Comparison of ENCODE assay signal across 33 cellular contexts in the genomic region with DNA sequence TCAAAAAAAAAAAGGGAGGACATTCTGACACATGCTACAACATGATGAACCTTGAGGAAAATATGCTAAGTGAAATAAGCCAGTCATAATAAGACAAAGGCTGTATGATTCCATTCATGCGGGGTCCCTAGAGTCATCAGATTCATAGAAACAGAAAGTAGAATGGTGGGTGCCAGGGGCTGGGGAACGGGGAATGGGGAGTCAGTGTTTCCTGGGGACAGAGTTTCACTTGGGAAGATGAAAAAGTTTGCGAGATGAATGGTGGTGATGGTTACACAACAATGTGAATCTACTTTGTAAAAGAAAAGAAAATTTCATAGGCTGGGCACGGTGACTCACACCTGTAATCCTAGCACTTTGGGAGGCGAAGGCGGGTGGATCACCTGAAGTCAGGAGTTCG. TPM values are rescaled to one million over a fixed set of nuclear protein-coding genes. Genes with fewer than 3 reads are reported as not detected.
DNase-seq lines count a peak whose midpoint lies in the region; ATAC-seq and TF ChIP-seq lines count a peak whose summit lies in the region.
"Had no signal": no experiment of that assay in that cellular context is flagged by ENCODE, and none has a peak within 500 bp of the region (broad histone marks: within the 10 kb centered on the region; RNA-seq: fewer than 3 reads in every experiment).

No MANE protein-coding gene starts in this region.

- TF ChIP-seq CTCF in left lung (IDR thresholded peaks at IDR 0.05) = no peak

- no peaks in the 10 kb centered on the region for H3K9me3 Mint-ChIP-seq in activated T-cell treated with anti-CD3 and anti-CD28 coated beads, Interleukin-2, amount 50 U/mL, for 4 hours
- H3K9me3 Mint-ChIP-seq in activated T-cell treated with anti-CD3 and anti-CD28 coated beads, Interleukin-2, amount 50 U/mL, for 24 hours = no peaks in the 10 kb centered on the region
- no peaks in the 10 kb centered on the region for H3K9me3 Mint-ChIP-seq in activated naive CD4-positive, alpha-beta T cell treated with anti-CD3 and anti-CD28 coated beads, Interleukin-2, amount 50 U/mL, for 24 hours
- H3K9me3 Mint-ChIP-seq in stimulated activated naive CD8-positive, alpha-beta T cell treated with anti-CD3 and anti-CD28 coated beads, Interleukin-15, amount 100 ng/mL, for 72 hours = no peaks in the 10 kb centered on the region
- H3K9me3 Mint-ChIP-seq: neural crest cell had no signal

- peaks cover 16 to 62% of the 10 kb centered on the region in 2 experiments for H3K27me3 ChIP-seq in mesenchymal stem cell (ENCODE audit: control insufficient read depth in 1 of 2, insufficient read depth in 1 of 2, low read length in 2 of 2)
- H3K27me3 ChIP-seq in left lung = no peaks in the 10 kb centered on the region
- H3K27me3 ChIP-seq: BLaER1, pancreas had no signal

- H3K4me1 ChIP-seq in mesenchymal stem cell (ENCODE audit: control insufficient read depth, insufficient read depth, low read depth, low read length) (no peaks in the 10 kb centered on the region), left lung (peaks cover 0 to 19% of the 10 kb centered on the region in 2 donors)
- H3K4me1 ChIP-seq: pancreas had no signal

- peaks cover 8% of the 10 kb centered on the region for H3K27me3 Mint-ChIP-seq in activated T-cell treated with anti-CD3 and anti-CD28 coated beads, Interleukin-2, amount 50 U/mL, for 4 hours (ENCODE audit: low read depth)
- H3K27me3 Mint-ChIP-seq in activated T-cell treated with anti-CD3 and anti-CD28 coated beads, Interleukin-2, amount 50 U/mL, for 24 hours = peaks cover 68% of the 10 kb centered on the region
- peaks cover 3% of the 10 kb centered on the region for H3K27me3 Mint-ChIP-seq in activated naive CD4-positive, alpha-beta T cell treated with anti-CD3 and anti-CD28 coated beads, Interleukin-2, amount 50 U/mL, for 24 hours
- H3K27me3 Mint-ChIP-seq in stimulated activated naive CD8-positive, alpha-beta T cell treated with anti-CD3 and anti-CD28 coated beads, Interleukin-15, amount 100 ng/mL, for 72 hours = peaks cover 48% of the 10 kb centered on the region

- no peak overlapping the region for H3K9ac ChIP-seq in mesenchymal stem cell (ENCODE audit: low read length)
- H3K9ac ChIP-seq: BLaER1, KMS-11 had no signal

- no peak overlapping the region for H2BK12ac ChIP-seq in mesenchymal stem cell (ENCODE audit: low read length in 2 of 2)

- H3K4me1 Mint-ChIP-seq in activated T-cell treated with anti-CD3 and anti-CD28 coated beads, Interleukin-2, amount 50 U/mL, for 4 hours (ENCODE audit: low read depth) = peaks cover 8% of the 10 kb centered on the region
- H3K4me1 Mint-ChIP-seq in activated T-cell treated with anti-CD3 and anti-CD28 coated beads, Interleukin-2, amount 50 U/mL, for 24 hours (ENCODE audit: low read depth) = peaks cover 8% of the 10 kb centered on the region
- peaks cover 4% of the 10 kb centered on the region for H3K4me1 Mint-ChIP-seq in activated naive CD4-positive, alpha-beta T cell treated with anti-CD3 and anti-CD28 coated beads, Interleukin-2, amount 50 U/mL, for 24 hours
- H3K4me1 Mint-ChIP-seq in stimulated activated naive CD8-positive, alpha-beta T cell treated with anti-CD3 and anti-CD28 coated beads, Interleukin-15, amount 100 ng/mL, for 72 hours = peaks cover 15% of the 10 kb centered on the region
- H3K4me1 Mint-ChIP-seq: neural crest cell had no signal

- no peak overlapping the region for H3K23ac ChIP-seq in mesenchymal stem cell (ENCODE audit: low read length in 2 of 2)

- no peak overlapping the region for H3K27ac Mint-ChIP-seq in activated T-cell treated with anti-CD3 and anti-CD28 coated beads, Interleukin-2, amount 50 U/mL, for 24 hours
- peak overlapping the region; percentile 37 for H3K27ac Mint-ChIP-seq in activated naive CD4-positive, alpha-beta T cell treated with anti-CD3 and anti-CD28 coated beads, Interleukin-2, amount 50 U/mL, for 24 hours
- H3K27ac Mint-ChIP-seq in stimulated activated naive CD8-positive, alpha-beta T cell treated with anti-CD3 and anti-CD28 coated beads, Interleukin-15, amount 100 ng/mL, for 72 hours = no peak overlapping the region

- H2AFZ ChIP-seq in mesenchymal stem cell (ENCODE audit: low read depth, low read length) = no peak overlapping the region

- 76% methylated on average over 7 of the region's 7 CpGs for WGBS in mesenchymal stem cell

- no peak overlapping the region for H3K18ac ChIP-seq in mesenchymal stem cell (ENCODE audit: low read depth in 1 of 2, low read length in 2 of 2)

- H4K91ac ChIP-seq in mesenchymal stem cell (ENCODE audit: low read length) = no peak overlapping the region

- H3K4me3 Mint-ChIP-seq in activated T-cell treated with anti-CD3 and anti-CD28 coated beads, Interleukin-2, amount 50 U/mL, for 4 hours = no peak overlapping the region
- H3K4me3 Mint-ChIP-seq in activated T-cell treated with anti-CD3 and anti-CD28 coated beads, Interleukin-2, amount 50 U/mL, for 24 hours = no peak overlapping the region
- no peak overlapping the region for H3K4me3 Mint-ChIP-seq in activated naive CD4-positive, alpha-beta T cell treated with anti-CD3 and anti-CD28 coated beads, Interleukin-2, amount 50 U/mL, for 24 hours
- H3K4me3 Mint-ChIP-seq in stimulated activated naive CD8-positive, alpha-beta T cell treated with anti-CD3 and anti-CD28 coated beads, Interleukin-15, amount 100 ng/mL, for 72 hours = no peak overlapping the region
- H3K4me3 Mint-ChIP-seq: neural crest cell had no signal

- no peak overlapping the region for H2BK120ac ChIP-seq in mesenchymal stem cell (ENCODE audit: low read depth, low read length)

- no peak overlapping the region for H3K4ac ChIP-seq in mesenchymal stem cell (ENCODE audit: low read depth in 1 of 2, low read length in 2 of 2)

- H2BK5ac ChIP-seq in mesenchymal stem cell (ENCODE audit: low read depth, low read length, poor library complexity, severe bottlenecking) = no peak overlapping the region

- no peak overlapping the region for H2BK15ac ChIP-seq in mesenchymal stem cell (ENCODE audit: low read depth, poor library complexity, severe bottlenecking)

- peak; percentile 86 to 91 for ATAC-seq in activated T-cell treated with anti-CD3 and anti-CD28 coated beads, Interleukin-2, amount 50 U/mL, for 4 hours
- ATAC-seq in stimulated activated naive CD8-positive, alpha-beta T cell treated with anti-CD3 and anti-CD28 coated beads, Interleukin-15, amount 100 ng/mL, for 72 hours = peak; percentile 67
- ATAC-seq in left lung = no peak
- ATAC-seq: heart left ventricle, pancreas had no signal

- no peak overlapping the region for H2AK5ac ChIP-seq in mesenchymal stem cell (ENCODE audit: low read length, severe bottlenecking)

- H3K36me3 ChIP-seq in mesenchymal stem cell (ENCODE audit: control insufficient read depth in 1 of 2, insufficient read depth in 2 of 2, low read depth in 1 of 2, low read length in 2 of 2) (no peaks in the 10 kb centered on the region), left lung (no peaks in the 10 kb centered on the region)
- H3K36me3 ChIP-seq: BLaER1, cardiac muscle cell, heart left ventricle, pancreas had no signal

- H3K9me3 ChIP-seq in mesenchymal stem cell (ENCODE audit: control insufficient read depth, low read length) (no peaks in the 10 kb centered on the region), left lung (no peaks in the 10 kb centered on the region)
- H3K9me3 ChIP-seq: BLaER1, heart left ventricle, pancreas had no signal

- intact Hi-C loops in left lung (cut with DNase I) = no loop called here

- H3K79me1 ChIP-seq in mesenchymal stem cell (replicated peaks; ENCODE audit: low read length, poor library complexity, severe bottlenecking) = no peaks in the 10 kb centered on the region

- no peak for DNase-seq in activated T-cell treated with anti-CD3 and anti-CD28 coated beads, Interleukin-2, amount 50 U/mL, for 4 hours
- DNase-seq in activated T-cell treated with anti-CD3 and anti-CD28 coated beads, Interleukin-2, amount 50 U/mL, for 24 hours = no peak
- peak; percentile 71 for DNase-seq in stimulated activated CD4-positive, alpha-beta T cell treated with anti-CD3 and anti-CD28 coated beads, Interleukin-15, amount 100 ng/mL, for 24 hours
- DNase-seq in stimulated activated naive CD8-positive, alpha-beta T cell treated with anti-CD3 and anti-CD28 coated beads, Interleukin-15, amount 100 ng/mL, for 72 hours = no peak
- DNase-seq in mesenchymal stem cell (no peak), left lung (no peak)
- DNase-seq: activated gamma-delta T cell treated with Interleukin-2 at 50 U/mL for 16 hours, aorta, cortex of kidney, DMS153, heart left ventricle, kidney glomerular epithelial cell, MM.1S, NCI-H1436 treated with DMSO at 0.1 percent for 48 hours, NCI-H2107, NCI-H82, pancreas, retina, trophoblast cell had no signal

- no peak overlapping the region for H4K8ac ChIP-seq in mesenchymal stem cell (ENCODE audit: low read length)

- H3K4me3 ChIP-seq in mesenchymal stem cell (ENCODE audit: insufficient read depth in 1 of 2, low read depth in 1 of 2, low read length in 2 of 2) (no peak overlapping the region), left lung (no peak overlapping the region)
- H3K4me3 ChIP-seq: BLaER1, cardiac muscle cell, heart left ventricle, pancreas, skin epidermis had no signal

- H3K27ac ChIP-seq in mesenchymal stem cell (ENCODE audit: low read length, poor library complexity, severe bottlenecking) (no peak overlapping the region), left lung (no peak overlapping the region)
- H3K27ac ChIP-seq: BLaER1, cardiac muscle cell, HL-60, KMS-11, pancreas, RWPE1, skin epidermis had no signal

- no peak overlapping the region for H3K14ac ChIP-seq in mesenchymal stem cell (ENCODE audit: low read length in 2 of 2)

- no peak overlapping the region for H3K4me2 ChIP-seq in mesenchymal stem cell (ENCODE audit: low read length, poor library complexity, severe bottlenecking)
- H3K4me2 ChIP-seq: BLaER1, KMS-11 had no signal

- no peaks in the 10 kb centered on the region for H3K36me3 Mint-ChIP-seq in activated T-cell treated with anti-CD3 and anti-CD28 coated beads, Interleukin-2, amount 50 U/mL, for 4 hours (ENCODE audit: insufficient read depth)
- H3K36me3 Mint-ChIP-seq in activated T-cell treated with anti-CD3 and anti-CD28 coated beads, Interleukin-2, amount 50 U/mL, for 24 hours (ENCODE audit: low read depth) = no peaks in the 10 kb centered on the region
- no peaks in the 10 kb centered on the region for H3K36me3 Mint-ChIP-seq in activated naive CD4-positive, alpha-beta T cell treated with anti-CD3 and anti-CD28 coated beads, Interleukin-2, amount 50 U/mL, for 24 hours

RNA-seq across cellular contexts. Expression of a gene that starts 6.1 kb away (rescaled TPM):
- not detected for total RNA-seq in activated T-cell treated with anti-CD3 and anti-CD28 coated beads, Interleukin-2, amount 50 U/mL, for 4 hours
- polyA plus RNA-seq in mesenchymal stem cell (2013, experiment 1 of 2) = not detected
- not detected for polyA plus RNA-seq in mesenchymal stem cell (2013, experiment 2 of 2)
- 1 to 10 TPM; 2.1 to 2.2 TPM for total RNA-seq in left lung
- total RNA-seq: cardiac muscle cell; fibroblast of villous mesenchyme; lung microvascular endothelial cell; neural crest cell; T-helper 1 cell treated with Interleukin-12 subunit alpha and Interleukin-12 subunit beta and Interleukin-4 antibody, amounts not matched to agents 30 ng/mL and 1 ng/mL, for 36 hours had no signal
- polyA plus RNA-seq: AG04450, cardiac muscle cell had no signal

RNA-seq across cellular contexts. Expression of a gene that starts 9.3 kb away (rescaled TPM):
- not detected for total RNA-seq in activated T-cell treated with anti-CD3 and anti-CD28 coated beads, Interleukin-2, amount 50 U/mL, for 4 hours
- not detected for polyA plus RNA-seq in mesenchymal stem cell (2013, experiment 1 of 2)
- polyA plus RNA-seq in mesenchymal stem cell (2013, experiment 2 of 2) = not detected
- total RNA-seq in left lung = 10 to 100 TPM in 1 of 2 donors, 1 to 10 TPM in 1; 9.2 to 10.6 TPM
- total RNA-seq: cardiac muscle cell; fibroblast of villous mesenchyme; lung microvascular endothelial cell; neural crest cell; T-helper 1 cell treated with Interleukin-12 subunit alpha and Interleukin-12 subunit beta and Interleukin-4 antibody, amounts not matched to agents 30 ng/mL and 1 ng/mL, for 36 hours had no signal
- polyA plus RNA-seq: AG04450, cardiac muscle cell had no signal

RNA-seq across cellular contexts. Expression of a gene that starts 25.0 kb away (rescaled TPM):
- not detected for total RNA-seq in activated T-cell treated with anti-CD3 and anti-CD28 coated beads, Interleukin-2, amount 50 U/mL, for 4 hours
- polyA plus RNA-seq in mesenchymal stem cell (2013, experiment 1 of 2) = not detected
- polyA plus RNA-seq in mesenchymal stem cell (2013, experiment 2 of 2) = not detected
- total RNA-seq in left lung = 1 to 10 TPM in 1 of 2 donors, not detected in 1; 2.7 TPM
- total RNA-seq: aorta; fibroblast of villous mesenchyme; H1; heart left ventricle; neural crest cell; pancreas; subcutaneous adipose tissue; T-helper 1 cell treated with Interleukin-12 subunit alpha and Interleukin-12 subunit beta and Interleukin-4 antibody, amounts not matched to agents 30 ng/mL and 1 ng/mL, for 36 hours had no signal
- polyA plus RNA-seq: AG04450, H1, heart left ventricle, pancreas had no signal

RNA-seq across cellular contexts. Expression of a gene that starts 36.1 kb away (rescaled TPM):
- 10 to 100 TPM in 2 of 3 donors, 1 to 10 TPM in 1; 6.9 to 52.7 (median 20.5) TPM for total RNA-seq in activated T-cell treated with anti-CD3 and anti-CD28 coated beads, Interleukin-2, amount 50 U/mL, for 4 hours
- polyA plus RNA-seq in mesenchymal stem cell (2013, experiment 1 of 2) = not detected
- polyA plus RNA-seq in mesenchymal stem cell (2013, experiment 2 of 2) = not detected
- total RNA-seq in left lung = under 1 TPM; 0.58 to 0.73 TPM
- total RNA-seq: cardiac muscle cell; fibroblast of villous mesenchyme; H1; lung microvascular endothelial cell; neural crest cell; T-helper 1 cell treated with Interleukin-12 subunit alpha and Interleukin-12 subunit beta and Interleukin-4 antibody, amounts not matched to agents 30 ng/mL and 1 ng/mL, for 36 hours had no signal
- polyA plus RNA-seq: AG04450, aorta, cardiac muscle cell had no signal

RNA-seq across cellular contexts. Expression of a gene that starts 57.4 kb away (rescaled TPM):
- 100 to 1,000 TPM in 1 of 3 donors, 10 to 100 TPM in 2; 81.3 to 112 (median 89.8) TPM for total RNA-seq in activated T-cell treated with anti-CD3 and anti-CD28 coated beads, Interleukin-2, amount 50 U/mL, for 4 hours
- polyA plus RNA-seq in mesenchymal stem cell (2013, experiment 1 of 2) = 88.2 TPM
- polyA plus RNA-seq in mesenchymal stem cell (2013, experiment 2 of 2) = 93.7 TPM
- total RNA-seq in left lung = 100 to 1,000 TPM; 105 to 106 TPM

Comparison
In these comparisons a context has a peak if more than half of its experiments do, and no peak if none do; other contexts are left out.
1. RNA of a gene that starts 9.3 kb away (total RNA-seq): 9.2 to 10.6 TPM in left lung; not detected in activated T-cell treated with anti-CD3 and anti-CD28 coated beads, Interleukin-2, amount 50 U/mL, for 4 hours; every median in the first group is over 4 times any median in the second.